ENCODE assay signal across 9 cellular contexts in the genomic region with DNA sequence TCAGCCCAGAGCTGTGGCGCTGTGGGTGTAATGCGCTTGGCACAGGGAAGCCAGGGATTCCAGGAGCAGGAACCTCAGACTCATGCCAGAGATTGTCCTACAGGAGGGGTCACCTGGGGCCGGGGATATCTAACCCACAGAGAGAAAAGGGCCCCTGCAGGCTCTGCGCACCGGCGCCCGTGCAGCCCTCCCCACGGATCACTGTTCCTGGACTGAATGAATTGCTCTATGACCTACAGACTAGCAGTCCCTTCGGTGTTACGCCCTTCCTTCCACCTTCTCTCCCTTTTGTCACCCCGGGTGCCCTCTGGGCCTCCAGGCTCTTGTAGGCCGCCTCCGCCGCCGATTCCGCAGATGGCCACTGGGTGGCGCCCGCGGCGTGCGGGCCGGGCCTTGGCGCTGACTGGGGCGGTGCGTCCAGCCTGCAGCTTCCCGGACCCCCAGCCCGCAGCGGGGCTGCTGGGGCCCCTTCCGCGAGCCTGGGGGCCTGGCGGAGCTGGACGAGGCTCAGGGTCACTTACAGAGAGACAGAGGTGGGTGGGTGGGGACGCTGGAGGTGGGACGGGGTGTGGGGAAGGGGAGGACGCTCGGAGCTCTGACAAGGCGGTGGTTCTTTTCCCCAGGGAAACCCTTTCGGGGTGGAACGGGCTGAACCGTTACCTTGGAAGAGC.
DNase-seq lines count a peak whose midpoint lies in the region; ATAC-seq and TF ChIP-seq lines count a peak whose summit lies in the region.
"Had no signal": no experiment of that assay in that cellular context is flagged by ENCODE, and none has a peak within 500 bp of the region (broad histone marks: within the 10 kb centered on the region; RNA-seq: fewer than 3 reads in every experiment).

No MANE protein-coding gene starts in this region.

- DNase-seq in CMK (ENCODE audit: low read depth) (peak; percentile 45), NCI-H1092 (lab: John Stamatoyannopoulos, UW) (peak; percentile 71), UCSD-AML1 (lab: John Stamatoyannopoulos, UW; ENCODE audit: unreplicated experiment) (peak; percentile 68), iris pigment epithelial cell (ENCODE audit: low read depth) (peak; percentile 41), GF-D8 (lab: John Stamatoyannopoulos, UW) (no peak)
- peak; percentile 78 for DNase-seq in stimulated activated CD4-positive, alpha-beta T cell treated with anti-CD3 and anti-CD28 coated beads, Interleukin-15, amount 100 ng/mL, for 24 hours

- H3K27ac Mint-ChIP-seq in brain, result peak overlapping the region in 3 of 5 experiments; percentile 70 to 82 (median 77)
- H3K27ac Mint-ChIP-seq: activated naive CD8-positive, alpha-beta T cell had no signal

- H3K27me3 Mint-ChIP-seq in brain, result peaks cover 34% of the 10 kb centered on the region

- H3K4me1 Mint-ChIP-seq in brain, result peaks cover 18% of the 10 kb centered on the region

- H3K36me3 Mint-ChIP-seq in brain, result no peaks in the 10 kb centered on the region

- peak; percentile 98 for TF ChIP-seq CTCF in brain (conservative IDR thresholded peaks at IDR 0.05)

- H3K9me3 Mint-ChIP-seq in brain, result peaks cover 9 to 23% (median 14%) of the 10 kb centered on the region in 5 experiments

- H3K4me3 Mint-ChIP-seq in brain, result peak overlapping the region; percentile 66 to 84 (median 75)
- H3K4me3 Mint-ChIP-seq: activated naive CD8-positive, alpha-beta T cell had no signal

- peak; percentile 83 for ATAC-seq in GM21367 (IDR thresholded peaks at IDR 0.05; ENCODE audit: unreplicated experiment)
